ENCODE assay signal across 11 cellular contexts in the genomic region with DNA sequence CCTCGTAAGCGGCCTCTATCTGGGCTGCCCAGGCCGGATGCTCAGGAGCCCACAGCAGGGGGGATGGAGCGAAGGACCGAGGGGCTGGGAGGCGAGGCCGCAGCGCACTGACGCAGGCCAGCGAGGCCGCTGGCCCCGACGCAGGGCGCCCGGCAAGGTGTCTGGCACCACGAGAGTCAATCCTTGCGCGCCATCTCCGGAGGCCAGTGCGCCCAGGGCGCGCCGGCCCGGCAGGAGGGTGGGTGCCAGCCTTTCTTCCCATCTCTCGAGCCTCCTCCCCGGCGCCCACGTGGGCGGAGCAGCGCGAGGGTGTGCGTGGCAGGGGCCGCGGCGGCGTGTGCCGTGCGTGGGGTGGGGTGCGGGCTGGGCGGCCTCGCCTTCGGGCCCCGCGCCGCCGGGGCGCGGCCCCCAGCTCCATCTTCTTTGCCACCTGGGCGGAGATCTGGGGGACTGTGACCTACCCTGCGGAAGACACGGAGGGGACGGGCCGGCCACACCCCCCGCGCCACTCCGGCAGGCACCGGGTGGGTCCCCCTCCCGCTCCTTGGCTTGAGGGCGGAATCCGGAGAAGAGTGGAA. TPM values are rescaled to one million over a fixed set of nuclear protein-coding genes. Genes with fewer than 3 reads are reported as not detected.
A peak's percentile ranks its signal among the peaks of the same experiment; 100 is the strongest.
DNase-seq lines count a peak whose midpoint lies in the region; ATAC-seq, FAIRE-seq and TF ChIP-seq lines count a peak whose summit lies in the region.
"Had no signal": no experiment of that assay in that cellular context is flagged by ENCODE, and none has a peak within 500 bp of the region (broad histone marks: within the 10 kb centered on the region; RNA-seq: fewer than 3 reads in every experiment).

No MANE protein-coding gene starts in this region.

- peak overlapping the region in 1 of 2 donors; percentile 67 for H3K27ac Mint-ChIP-seq in T-cell

- H3K4me3 ChIP-seq in GM12864 (ENCODE audit: low read depth, low read length): peak overlapping the region; percentile 78
- H3K4me3 ChIP-seq in ectodermal cell (ENCODE audit: insufficient read depth, low read depth, low read length): peak overlapping the region; percentile 45
- H3K4me3 ChIP-seq in small intestine (ENCODE audit: low read depth in 1 of 2, low read length in 2 of 2): peak overlapping the region; percentile 8 to 58

- ATAC-seq in T-cell (replicated peaks in 1 of 4) (peak; percentile 13 to 28 (median 24)), HG03378 (IDR thresholded peaks at IDR 0.05; ENCODE audit: unreplicated experiment) (no peak), GM19035 (IDR thresholded peaks at IDR 0.05; ENCODE audit: unreplicated experiment) (no peak)

- no peak for TF ChIP-seq CTCF in GM12864 (IDR thresholded peaks at IDR 0.05; ENCODE audit: low read depth, low read length, missing control alignments)

- DNase-seq in GM12864 (ENCODE audit: low read depth): no peak
- DNase-seq in T-cell: peak in 5 of 34 experiments; percentile 13 to 25 (median 16)
- DNase-seq in small intestine: no peak
- DNase-seq in NCI-H1092 treated with DMSO at 0.1 percent for 48 hours (lab: John Stamatoyannopoulos, UW): no peak
- no peak for DNase-seq in SHP77 (lab: John Stamatoyannopoulos, UW)
- DNase-seq: left cardiac atrium, NCI-H1930 had no signal

- H3K27me3 ChIP-seq in ectodermal cell (ENCODE audit: control insufficient read depth, insufficient read depth, low read length, poor library complexity, severe bottlenecking) (peaks cover 50% of the 10 kb centered on the region), small intestine (ENCODE audit: control insufficient read depth in 2 of 2, insufficient read depth in 2 of 2, low read length in 2 of 2) (peaks cover 3 to 22% of the 10 kb centered on the region in 2 donors)

- peak overlapping the region; percentile 76 to 82 (median 78) for H3K4me3 Mint-ChIP-seq in T-cell

- H3K36me3 ChIP-seq in ectodermal cell (ENCODE audit: control insufficient read depth, insufficient read depth, low read length) (no peaks in the 10 kb centered on the region), small intestine (ENCODE audit: control insufficient read depth in 2 of 2, insufficient read depth in 2 of 2, low read length in 2 of 2) (no peaks in the 10 kb centered on the region)
- H3K36me3 ChIP-seq: adrenal gland had no signal

- POLR2A ChIA-PET in T-cell (lab: Charles Lee): interaction anchor here in 1 of 2 donors (0.6 kb wide), 1 partner anchor 199 kb away, joined by 3 read pairs; no protein-coding TSS in a partner anchor

- H3K27me3 Mint-ChIP-seq in T-cell: peaks cover 35 to 45% of the 10 kb centered on the region in 2 donors

- H3K9me3 Mint-ChIP-seq in T-cell: peaks cover 0 to 8% (median 4%) of the 10 kb centered on the region in 3 donors

- H3K27ac ChIP-seq in ectodermal cell (ENCODE audit: insufficient read depth, low read depth, low read length, poor library complexity, severe bottlenecking) (no peak overlapping the region), small intestine (ENCODE audit: low read depth in 1 of 2, low read length in 1 of 2) (no peak overlapping the region)

- CTCF ChIA-PET in T-cell (lab: Charles Lee): no interaction called here

- no peak for FAIRE-seq in small intestine (lab: Jason Lieb, UNC)

- WGBS in ectodermal cell, 2 experiments: 1% methylated on average over 59 to 60 of the region's 60 CpGs
- 1 to 4% (median 1%) methylated on average over 38 to 60 of the region's 60 CpGs for WGBS in small intestine, 3 donors

- H3K4me1 ChIP-seq in ectodermal cell (ENCODE audit: control insufficient read depth, insufficient read depth, low read length) (peaks cover 12% of the 10 kb centered on the region), small intestine (ENCODE audit: control insufficient read depth in 2 of 2, insufficient read depth in 1 of 2, low read depth in 1 of 2, low read length in 1 of 2) (peaks cover 0 to 3% of the 10 kb centered on the region in 2 donors)

- H3K9me3 ChIP-seq in ectodermal cell (ENCODE audit: control insufficient read depth, low read length): no peaks in the 10 kb centered on the region
- no peaks in the 10 kb centered on the region for H3K9me3 ChIP-seq in small intestine (ENCODE audit: control insufficient read depth, low read depth)
- H3K9me3 ChIP-seq: adrenal gland had no signal

- H3K4me1 Mint-ChIP-seq in T-cell: peaks cover 14 to 39% (median 21%) of the 10 kb centered on the region in 3 donors

- no peaks in the 10 kb centered on the region for H3K36me3 Mint-ChIP-seq in T-cell

RNA-seq across cellular contexts. Expression of gene JAKMIP1, which starts 0.9 kb away (rescaled TPM):
- total RNA-seq in T-cell: 10 to 100 TPM in 1 of 5 donors, 1 to 10 TPM in 4; 3.5 to 14.0 (median 6.1) TPM
- polyA plus RNA-seq in ectodermal cell (2013, experiment 1 of 4): 1.2 TPM
- 1.1 TPM for polyA plus RNA-seq in ectodermal cell (2013, experiment 2 of 4)
- polyA plus RNA-seq in ectodermal cell (2013, experiment 3 of 4): 1.4 TPM
- 1.5 TPM for polyA plus RNA-seq in ectodermal cell (2013, experiment 4 of 4)
- polyA plus RNA-seq in small intestine: 1 to 10 TPM in 2 of 3 donors, under 1 TPM in 1; 0.67 to 1.8 (median 1.4) TPM

Comparison
In these comparisons a context has a peak if more than half of its experiments do, and no peak if none do; other contexts are left out.
1. ATAC-seq: peak in T-cell (4 of 4); none in HG03378 (single experiment) and GM19035 (single experiment).
2. Peak in every context shown above with its lines, with median percentiles within 50 percentile points of each other: H3K4me3 ChIP-seq.